Comparison of ENCODE assay signal across 6 cellular contexts in the genomic region with DNA sequence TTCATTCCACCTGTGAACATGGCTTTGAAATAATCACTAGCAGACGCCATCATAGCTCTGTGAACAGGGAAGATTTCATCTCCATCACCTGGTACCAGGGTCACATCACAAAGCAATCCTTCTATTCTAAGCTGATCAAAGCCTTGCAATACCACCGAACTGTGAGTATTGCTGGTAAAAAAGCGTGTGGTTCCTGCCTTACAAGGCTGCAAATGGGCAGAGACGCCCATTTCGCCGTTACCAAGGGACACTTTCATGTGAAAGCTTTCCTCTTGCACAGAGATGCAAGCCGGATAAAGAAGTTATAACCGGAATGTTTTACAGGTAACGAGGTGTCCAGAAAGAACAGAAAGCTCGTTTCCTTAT.
A peak's percentile ranks its signal among the peaks of the same experiment; 100 is the strongest.
DNase-seq lines count a peak whose midpoint lies in the region; ATAC-seq and TF ChIP-seq lines count a peak whose summit lies in the region.

No MANE protein-coding gene starts in this region.

- no peak for TF ChIP-seq CTCF in coronary artery (IDR thresholded peaks at IDR 0.05)

- DNase-seq in coronary artery (ENCODE audit: low spot score) = no peak
- peak; percentile 44 for DNase-seq in pons (ENCODE audit: low spot score)
- no peak for DNase-seq in T1000 (lab: John Stamatoyannopoulos, UW)

- H3K27ac ChIP-seq in coronary artery = peak overlapping the region; percentile 89 to 92

- peak overlapping the region; percentile 79 for H3K4me3 ChIP-seq in coronary artery

- ATAC-seq in GM18520 (IDR thresholded peaks at IDR 0.05; ENCODE audit: unreplicated experiment) (peak; percentile 6), HG03442 (IDR thresholded peaks at IDR 0.05; ENCODE audit: unreplicated experiment) (peak; percentile 5), GM21360 (IDR thresholded peaks at IDR 0.05; ENCODE audit: unreplicated experiment) (no peak)
